ENCODE assay signal across 19 cellular contexts in the genomic region with DNA sequence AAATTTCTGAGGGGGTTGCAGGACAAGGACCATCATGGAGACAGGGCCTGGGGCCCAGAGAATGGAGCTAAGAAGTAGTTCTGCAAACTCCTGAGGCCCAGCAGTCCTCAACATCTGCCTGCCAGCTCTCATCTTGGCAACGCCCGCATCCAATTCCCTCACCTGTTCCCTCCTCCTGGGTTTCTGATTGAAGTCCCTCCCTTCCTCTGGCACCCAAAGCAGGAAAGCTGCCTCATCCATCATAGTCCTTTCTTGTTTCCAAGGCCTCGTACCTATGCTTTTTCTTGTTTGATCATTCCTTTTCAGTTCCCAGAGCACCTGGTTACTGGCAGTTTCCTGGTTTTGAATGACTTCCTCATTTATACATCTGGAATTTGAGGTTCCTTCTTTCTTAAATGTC.
"Had no signal": no experiment of that assay in that cellular context is flagged by ENCODE, and none has a peak within 500 bp of the region (broad histone marks: within the 10 kb centered on the region; RNA-seq: fewer than 3 reads in every experiment).

No MANE protein-coding gene starts in this region.

- H3K27me3 ChIP-seq: esophagus squamous epithelium, left lung had no signal

- H3K4me1 ChIP-seq: esophagus squamous epithelium, gastrocnemius medialis, heart right ventricle, left lung, lower lobe of right lung had no signal

- H3K27ac ChIP-seq: esophagus squamous epithelium, gastrocnemius medialis, heart right ventricle, left lung, lower lobe of right lung had no signal

- H3K9me3 ChIP-seq: esophagus squamous epithelium, gastrocnemius medialis, lower lobe of right lung, mucosa of descending colon had no signal

- H3K4me1 Mint-ChIP-seq: naive B cell had no signal

- H3K36me3 ChIP-seq: esophagus squamous epithelium, gastrocnemius medialis, heart right ventricle, left lung, lower lobe of right lung had no signal

- H3K27ac Mint-ChIP-seq: dendritic cell treated with granulocyte-macrophage colony-stimulating factor and Interleukin-4, amounts not matched to agents 40 ng/mL and 50 ng/mL, for 4 days; mesothelial cell of epicardium; naive B cell had no signal

- H3K27me3 Mint-ChIP-seq: dendritic cell treated with granulocyte-macrophage colony-stimulating factor and Interleukin-4, amounts not matched to agents 40 ng/mL and 50 ng/mL, for 4 days had no signal

- ATAC-seq: gastrocnemius medialis, heart right ventricle, left cardiac atrium, left lung, left ventricle myocardium superior, lower lobe of right lung, mucosa of descending colon had no signal

- H3K4me3 ChIP-seq: esophagus squamous epithelium, gastrocnemius medialis, heart right ventricle, left lung, lower lobe of right lung, mucosa of descending colon had no signal

- H3K36me3 Mint-ChIP-seq: mesothelial cell of epicardium, naive B cell had no signal

- DNase-seq: cortex of kidney; effector memory CD4-positive, alpha-beta T cell; esophagus squamous epithelium; foreskin fibroblast; foreskin melanocyte; gastrocnemius medialis; glutamatergic neuron; head of caudate nucleus; heart right ventricle; hippocampal formation; left cardiac atrium; left lung; left ventricle myocardium superior; lower lobe of right lung; mesenchymal stem cell; mucosa of descending colon; naive B cell had no signal

- H3K4me3 Mint-ChIP-seq: dendritic cell treated with granulocyte-macrophage colony-stimulating factor and Interleukin-4, amounts not matched to agents 40 ng/mL and 50 ng/mL, for 4 days; mesothelial cell of epicardium; naive B cell had no signal
